In genomic region chr15:68715111-68715510, GRCh38 we compare ENCODE assay signal across 7 cellular contexts.
"Had no signal": no experiment of that assay in that cellular context is flagged by ENCODE, and none has a peak within 500 bp of the region (broad histone marks: within the 10 kb centered on the region; RNA-seq: fewer than 3 reads in every experiment).

No MANE protein-coding gene starts in this region.

- H3K27ac ChIP-seq: HL-60, KMS-11 had no signal

- H3K4me3 ChIP-seq: K562 had no signal

- ATAC-seq: HepG2, K562 had no signal

- DNase-seq: IMR-90, KBM-7, KG1 had no signal
